ENCODE assay signal across 8 cellular contexts in the genomic region with DNA sequence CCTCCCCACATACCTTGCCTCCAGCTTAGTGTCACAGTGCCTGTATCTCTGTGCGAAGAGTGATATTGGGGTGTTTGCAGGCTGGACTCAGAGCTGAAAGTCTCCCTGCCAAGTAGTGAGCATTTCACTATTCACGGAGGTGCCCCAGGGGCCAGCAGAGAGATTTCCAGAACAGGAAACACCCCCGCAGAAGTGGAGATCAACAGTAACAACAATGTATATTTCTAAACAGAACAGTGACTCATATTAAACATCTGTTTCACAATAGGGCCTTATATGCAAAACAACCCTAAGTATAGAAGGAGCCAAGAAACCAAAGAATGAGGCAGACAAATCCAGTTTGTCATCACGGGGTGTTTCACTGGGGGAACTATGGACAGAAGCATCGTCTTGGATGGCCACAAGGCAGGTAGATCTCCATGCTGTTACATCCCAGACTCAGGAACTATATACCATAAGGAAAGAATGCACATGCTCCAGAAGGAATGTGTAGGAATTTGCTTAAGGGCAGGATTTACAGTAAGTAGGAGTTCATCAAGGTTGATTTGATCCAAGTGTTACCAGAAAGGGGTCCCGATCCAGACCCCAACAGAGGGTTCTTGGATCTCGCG. TPM values are rescaled to one million over a fixed set of nuclear protein-coding genes. Genes with fewer than 3 reads are reported as not detected.
DNase-seq lines count a peak whose midpoint lies in the region; ATAC-seq and TF ChIP-seq lines count a peak whose summit lies in the region.

No MANE protein-coding gene starts in this region.

- WGBS in liver: 71% methylated on average over 8 of the region's 8 CpGs

- intact Hi-C loops in activated T-helper 1 cell treated with anti-CD3 and anti-CD28 coated beads, Interleukin-12 subunit alpha, Interleukin-12 subunit beta, Interleukin-2, Interleukin-4 antibody, amounts not matched to agents 30 ng/mL and 10 ng/mL and 1 ng/mL, durations not matched to agents 14 hours and 24 hours and 36 hours (cut with micrococcal nuclease): loop anchor here (1.0 to 2.0 kb wide), 7 partner anchors 28 to 248 kb away; a partner anchor contains a TSS

- H3K36me3 ChIP-seq in liver (ENCODE audit: control insufficient read depth in 4 of 4, insufficient read depth in 3 of 4, low read depth in 1 of 4, low read length in 3 of 4): no peaks in the 10 kb centered on the region

- no peaks in the 10 kb centered on the region for H3K27me3 ChIP-seq in liver (ENCODE audit: control insufficient read depth in 4 of 4, insufficient read depth in 4 of 4, low read length in 3 of 4)

- no peak for TF ChIP-seq CTCF in liver (IDR thresholded peaks at IDR 0.05; ENCODE audit: low read depth, low read length, missing input control)

- H3K4me3 Mint-ChIP-seq in activated T-helper 1 cell treated with anti-CD3 and anti-CD28 coated beads, Interleukin-12 subunit alpha, Interleukin-12 subunit beta, Interleukin-2, Interleukin-4 antibody, amounts not matched to agents 30 ng/mL and 10 ng/mL and 1 ng/mL, durations not matched to agents 14 hours and 24 hours and 36 hours: peak overlapping the region; percentile 76

- peaks cover 1% of the 10 kb centered on the region for H3K36me3 Mint-ChIP-seq in activated T-helper 1 cell treated with anti-CD3 and anti-CD28 coated beads, Interleukin-12 subunit alpha, Interleukin-12 subunit beta, Interleukin-2, Interleukin-4 antibody, amounts not matched to agents 30 ng/mL and 10 ng/mL and 1 ng/mL, durations not matched to agents 14 hours and 24 hours and 36 hours (ENCODE audit: low read depth)

- TF ChIP-seq RAD21 in liver (IDR thresholded peaks at IDR 0.05): no peak

- H3K4me3 ChIP-seq in liver (ENCODE audit: low read depth in 1 of 3, low read length in 3 of 3): no peak overlapping the region

- H3K9me3 Mint-ChIP-seq in activated T-helper 1 cell treated with anti-CD3 and anti-CD28 coated beads, Interleukin-12 subunit alpha, Interleukin-12 subunit beta, Interleukin-2, Interleukin-4 antibody, amounts not matched to agents 30 ng/mL and 10 ng/mL and 1 ng/mL, durations not matched to agents 14 hours and 24 hours and 36 hours: no peaks in the 10 kb centered on the region

- peak overlapping the region in 1 of 2 donors; percentile 70 for H3K27ac ChIP-seq in liver (ENCODE audit: low read depth in 1 of 2, low read length in 2 of 2)

- H3K27ac Mint-ChIP-seq in activated T-helper 1 cell treated with anti-CD3 and anti-CD28 coated beads, Interleukin-12 subunit alpha, Interleukin-12 subunit beta, Interleukin-2, Interleukin-4 antibody, amounts not matched to agents 30 ng/mL and 10 ng/mL and 1 ng/mL, durations not matched to agents 14 hours and 24 hours and 36 hours: peak overlapping the region; percentile 92

- no peaks in the 10 kb centered on the region for H3K4me1 ChIP-seq in liver (ENCODE audit: control insufficient read depth in 4 of 4, insufficient read depth in 4 of 4, low read length in 3 of 4)

- ATAC-seq in GM21381 (IDR thresholded peaks at IDR 0.05; ENCODE audit: unreplicated experiment): peak; percentile 89

- H3K4me1 Mint-ChIP-seq in activated T-helper 1 cell treated with anti-CD3 and anti-CD28 coated beads, Interleukin-12 subunit alpha, Interleukin-12 subunit beta, Interleukin-2, Interleukin-4 antibody, amounts not matched to agents 30 ng/mL and 10 ng/mL and 1 ng/mL, durations not matched to agents 14 hours and 24 hours and 36 hours (ENCODE audit: low read depth): peaks cover 17% of the 10 kb centered on the region

- no peaks in the 10 kb centered on the region for H3K27me3 Mint-ChIP-seq in activated T-helper 1 cell treated with anti-CD3 and anti-CD28 coated beads, Interleukin-12 subunit alpha, Interleukin-12 subunit beta, Interleukin-2, Interleukin-4 antibody, amounts not matched to agents 30 ng/mL and 10 ng/mL and 1 ng/mL, durations not matched to agents 14 hours and 24 hours and 36 hours (ENCODE audit: insufficient read depth)

- no peaks in the 10 kb centered on the region for H3K9me3 ChIP-seq in liver (ENCODE audit: control insufficient read depth in 4 of 4, low read length in 3 of 4)

- DNase-seq in EH (ENCODE audit: low read depth) (peak; percentile 88), HS-5 (ENCODE audit: low read depth) (peak; percentile 74), superior temporal gyrus (ENCODE audit: extremely low spot score) (peak; percentile 9), NCI-H1436 (lab: John Stamatoyannopoulos, UW) (no peak), mesenteric fat pad (ENCODE audit: low spot score) (no peak)
- peak; percentile 1 for DNase-seq in activated T-helper 1 cell treated with anti-CD3 and anti-CD28 coated beads, Interleukin-12 subunit alpha, Interleukin-12 subunit beta, Interleukin-2, Interleukin-4 antibody, amounts not matched to agents 30 ng/mL and 10 ng/mL and 1 ng/mL, durations not matched to agents 14 hours and 24 hours and 36 hours (ENCODE audit: low spot score)

- H3K9ac ChIP-seq in liver (ENCODE audit: low read depth in 1 of 2, low read length in 2 of 2): no peak overlapping the region

TF ChIP-seq in liver, 16 proteins besides CTCF, POLR2A, EP300 and RAD21:
- TF ChIP-seq, protein P1, sequence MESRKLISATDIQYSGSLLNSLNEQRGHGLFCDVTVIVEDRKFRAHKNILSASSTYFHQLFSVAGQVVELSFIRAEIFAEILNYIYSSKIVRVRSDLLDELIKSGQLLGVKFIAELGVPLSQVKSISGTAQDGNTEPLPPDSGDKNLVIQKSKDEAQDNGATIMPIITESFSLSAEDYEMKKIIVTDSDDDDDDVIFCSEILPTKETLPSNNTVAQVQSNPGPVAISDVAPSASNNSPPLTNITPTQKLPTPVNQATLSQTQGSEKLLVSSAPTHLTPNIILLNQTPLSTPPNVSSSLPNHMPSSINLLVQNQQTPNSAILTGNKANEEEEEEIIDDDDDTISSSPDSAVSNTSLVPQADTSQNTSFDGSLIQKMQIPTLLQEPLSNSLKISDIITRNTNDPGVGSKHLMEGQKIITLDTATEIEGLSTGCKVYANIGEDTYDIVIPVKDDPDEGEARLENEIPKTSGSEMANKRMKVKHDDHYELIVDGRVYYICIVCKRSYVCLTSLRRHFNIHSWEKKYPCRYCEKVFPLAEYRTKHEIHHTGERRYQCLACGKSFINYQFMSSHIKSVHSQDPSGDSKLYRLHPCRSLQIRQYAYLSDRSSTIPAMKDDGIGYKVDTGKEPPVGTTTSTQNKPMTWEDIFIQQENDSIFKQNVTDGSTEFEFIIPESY (IDR thresholded peaks at IDR 0.05): no peak
- TF ChIP-seq JUND (IDR thresholded peaks at IDR 0.05): peak; percentile 28 to 32

RNA-seq across cellular contexts. Expression of a gene that starts 29.3 kb away (rescaled TPM):
- not detected in 2 replicates for total RNA-seq in activated T-helper 1 cell treated with anti-CD3 and anti-CD28 coated beads, Interleukin-12 subunit alpha, Interleukin-12 subunit beta, Interleukin-2, Interleukin-4 antibody, amounts not matched to agents 30 ng/mL and 10 ng/mL and 1 ng/mL, durations not matched to agents 14 hours and 24 hours and 36 hours
- total RNA-seq in liver (1 to 10 TPM in 1 of 2 donors, under 1 TPM in 1; 0.47 to 2.1 TPM), mesenteric fat pad (not detected)
- 1 to 10 TPM in 1 of 2 donors, not detected in 1; 1.6 TPM for polyA plus RNA-seq in liver

RNA-seq across cellular contexts. Expression of a gene that starts 35.9 kb away (rescaled TPM):
- total RNA-seq in activated T-helper 1 cell treated with anti-CD3 and anti-CD28 coated beads, Interleukin-12 subunit alpha, Interleukin-12 subunit beta, Interleukin-2, Interleukin-4 antibody, amounts not matched to agents 30 ng/mL and 10 ng/mL and 1 ng/mL, durations not matched to agents 14 hours and 24 hours and 36 hours: 59.9 and 63.9 TPM in 2 replicates
- total RNA-seq in liver: 10 to 100 TPM; 13.6 to 18.8 TPM
- polyA plus RNA-seq in liver: 10 to 100 TPM; 55.7 to 65.0 TPM
- total RNA-seq in mesenteric fat pad: 78.3 TPM

Comparison
In these comparisons a context has a peak if more than half of its experiments do, and no peak if none do; other contexts are left out.
1. DNase-seq: peak in EH (single experiment), HS-5 (single experiment), activated T-helper 1 cell treated with anti-CD3 and anti-CD28 coated beads, Interleukin-12 subunit alpha, Interleukin-12 subunit beta, Interleukin-2, Interleukin-4 antibody, amounts not matched to agents 30 ng/mL and 10 ng/mL and 1 ng/mL, durations not matched to agents 14 hours and 24 hours and 36 hours (single experiment) and superior temporal gyrus (single experiment); none in NCI-H1436 (single experiment) and mesenteric fat pad (single experiment).